Comparison of ENCODE assay signal across 13 cellular contexts in the genomic region with DNA sequence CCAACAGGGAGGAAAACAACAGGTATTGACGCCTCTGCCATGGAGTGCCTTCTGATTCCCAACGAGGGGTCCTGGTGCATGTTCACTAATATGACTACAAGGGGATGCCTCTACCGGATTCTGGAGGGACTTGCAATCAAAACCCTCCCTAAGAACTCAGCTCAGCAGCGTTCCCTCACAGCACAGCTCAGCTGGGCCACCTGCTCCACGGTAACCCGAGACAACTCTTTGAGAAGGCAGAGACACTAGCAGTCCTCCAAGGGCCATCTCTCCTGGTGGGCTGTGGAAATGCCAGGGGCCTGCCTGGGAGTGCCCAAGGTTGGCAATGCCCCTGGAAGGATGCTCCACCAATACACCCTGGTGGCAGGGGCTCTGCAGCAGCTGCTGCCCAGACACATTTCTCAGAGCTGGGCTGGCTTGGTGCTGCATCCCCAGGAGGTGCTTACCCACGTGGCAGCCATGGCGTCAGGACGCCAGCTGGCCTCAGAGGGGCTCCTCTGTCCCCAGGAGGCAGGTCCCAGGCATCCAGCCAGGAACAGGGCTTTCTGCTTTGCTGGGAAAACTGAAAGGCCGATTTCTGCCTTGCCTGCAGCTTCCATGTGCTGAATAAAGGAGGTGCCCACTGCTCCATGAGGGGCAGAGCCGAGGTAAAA. TPM values are rescaled to one million over a fixed set of nuclear protein-coding genes. Genes with fewer than 3 reads are reported as not detected.
DNase-seq lines count a peak whose midpoint lies in the region; ATAC-seq lines count a peak whose summit lies in the region.
"Had no signal": no experiment of that assay in that cellular context is flagged by ENCODE, and none has a peak within 500 bp of the region (broad histone marks: within the 10 kb centered on the region; RNA-seq: fewer than 3 reads in every experiment).

No MANE protein-coding gene starts in this region.

- H3K27me3 Mint-ChIP-seq in activated CD8-positive, alpha-beta memory T cell treated with anti-CD3 and anti-CD28 coated beads, Interleukin-2, amount 10 ng/mL, durations not matched to agents 7 days and 5 days = no peaks in the 10 kb centered on the region
- H3K27me3 Mint-ChIP-seq: activated B cell treated with CpG ODN at 0.5 μM for 24 hours, type B pancreatic cell had no signal

- H3K4me3 ChIP-seq in adipocyte (ENCODE audit: low read length) (no peak overlapping the region), iPS-20b (ENCODE audit: low read length) (no peak overlapping the region)
- H3K4me3 ChIP-seq: adrenal gland, mucosa of descending colon had no signal

- CTCF ChIA-PET in activated CD8-positive, alpha-beta memory T cell treated with anti-CD3 and anti-CD28 coated beads, Interleukin-2, amount 10 ng/mL, durations not matched to agents 7 days and 5 days (lab: Charles Lee) = interaction anchor here (0.9 kb wide), 1 partner anchor 17 kb away, joined by 3 read pairs; no protein-coding TSS in a partner anchor

- H3K4me3 Mint-ChIP-seq in activated CD8-positive, alpha-beta memory T cell treated with anti-CD3 and anti-CD28 coated beads, Interleukin-2, amount 10 ng/mL, durations not matched to agents 7 days and 5 days = no peak overlapping the region
- H3K4me3 Mint-ChIP-seq: activated B cell treated with CpG ODN at 0.5 μM for 24 hours, type B pancreatic cell had no signal

- no peaks in the 10 kb centered on the region for H3K9me3 ChIP-seq in adipocyte (ENCODE audit: control insufficient read depth, low read length)
- H3K9me3 ChIP-seq in iPS-20b (ENCODE audit: insufficient read depth, low read depth, low read length) = no peaks in the 10 kb centered on the region
- H3K9me3 ChIP-seq: adrenal gland, mucosa of descending colon had no signal

- H3K27ac ChIP-seq in iPS-20b (ENCODE audit: low read length) (peak overlapping the region; percentile 22), temporal lobe (ENCODE audit: low read depth, low read length) (peak overlapping the region; percentile 79)

- peak overlapping the region; percentile 6 for H3K9ac ChIP-seq in adipocyte (ENCODE audit: low read length)
- 0 out of 2 replicates have a peak overlapping the region, but pooled peaks have one; percentile 38 for H3K9ac ChIP-seq in iPS-20b (ENCODE audit: low read depth, low read length)

- H3K36me3 ChIP-seq in adipocyte (ENCODE audit: control insufficient read depth, insufficient read depth, low read length, severe bottlenecking) (no peaks in the 10 kb centered on the region), iPS-20b (ENCODE audit: insufficient read depth, low read depth, low read length) (no peaks in the 10 kb centered on the region)
- H3K36me3 ChIP-seq: adrenal gland had no signal

- no peaks in the 10 kb centered on the region for H3K27me3 ChIP-seq in adipocyte (replicated peaks; ENCODE audit: control insufficient read depth, insufficient read depth, low read length)
- no peaks in the 10 kb centered on the region for H3K27me3 ChIP-seq in iPS-20b (ENCODE audit: insufficient read depth, low read length)
- H3K27me3 ChIP-seq: adrenal gland had no signal

- ATAC-seq in activated CD8-positive, alpha-beta memory T cell treated with anti-CD3 and anti-CD28 coated beads, Interleukin-2, amount 10 ng/mL, durations not matched to agents 7 days and 5 days = no peak
- ATAC-seq in GM18909 (IDR thresholded peaks at IDR 0.05; ENCODE audit: poor library complexity, unreplicated experiment) (no peak), HG02588 (IDR thresholded peaks at IDR 0.05; ENCODE audit: unreplicated experiment) (no peak)

- H3K4me1 Mint-ChIP-seq in activated CD8-positive, alpha-beta memory T cell treated with anti-CD3 and anti-CD28 coated beads, Interleukin-2, amount 10 ng/mL, durations not matched to agents 7 days and 5 days = peaks cover 18% of the 10 kb centered on the region

- peaks cover 19% of the 10 kb centered on the region for H3K4me1 ChIP-seq in adipocyte (ENCODE audit: control insufficient read depth, insufficient read depth, low read length)
- H3K4me1 ChIP-seq in iPS-20b (ENCODE audit: insufficient read depth, low read length) = peaks cover 16% of the 10 kb centered on the region; the same call in 1 of the 2 replicates

- peak overlapping the region; percentile 34 for H3K27ac Mint-ChIP-seq in activated CD8-positive, alpha-beta memory T cell treated with anti-CD3 and anti-CD28 coated beads, Interleukin-2, amount 10 ng/mL, durations not matched to agents 7 days and 5 days
- H3K27ac Mint-ChIP-seq: activated B cell treated with CpG ODN at 0.5 μM for 24 hours, type B pancreatic cell had no signal

- DNase-seq in activated CD8-positive, alpha-beta memory T cell treated with anti-CD3 and anti-CD28 coated beads, Interleukin-2, amount 10 ng/mL, durations not matched to agents 7 days and 5 days = no peak
- DNase-seq in activated CD8-positive, alpha-beta memory T cell treated with anti-CD3 and anti-CD28 coated beads for 24 hours = no peak
- DNase-seq in adipocyte (ENCODE audit: low read depth) (peak; percentile 18), GM19238 (ENCODE audit: insufficient read length, low spot score) (no peak)
- DNase-seq: activated B cell treated with CpG ODN at 0.5 μM for 24 hours; stimulated activated CD4-positive, alpha-beta T cell treated with anti-CD3 and anti-CD28 coated beads, Interleukin-4, amount 100 ng/mL, for 4 hours had no signal

- H3K9me3 Mint-ChIP-seq in activated CD8-positive, alpha-beta memory T cell treated with anti-CD3 and anti-CD28 coated beads, Interleukin-2, amount 10 ng/mL, durations not matched to agents 7 days and 5 days (ENCODE audit: low read depth) = no peaks in the 10 kb centered on the region
- H3K9me3 Mint-ChIP-seq: activated B cell treated with CpG ODN at 0.5 μM for 24 hours, type B pancreatic cell had no signal

- H3K36me3 Mint-ChIP-seq in activated CD8-positive, alpha-beta memory T cell treated with anti-CD3 and anti-CD28 coated beads, Interleukin-2, amount 10 ng/mL, durations not matched to agents 7 days and 5 days = peaks cover 3% of the 10 kb centered on the region
- H3K36me3 Mint-ChIP-seq: type B pancreatic cell had no signal

RNA-seq across cellular contexts. Expression of a gene that starts 16.5 kb away (rescaled TPM):
- total RNA-seq in activated CD8-positive, alpha-beta memory T cell treated with anti-CD3 and anti-CD28 coated beads, Interleukin-2, amount 10 ng/mL, durations not matched to agents 7 days and 5 days = 10 to 100 TPM; 45.2 to 57.3 TPM
- 10.8 TPM for total RNA-seq in temporal lobe

RNA-seq across cellular contexts. Expression of a gene that starts 34.0 kb away (rescaled TPM):
- total RNA-seq in activated CD8-positive, alpha-beta memory T cell treated with anti-CD3 and anti-CD28 coated beads, Interleukin-2, amount 10 ng/mL, durations not matched to agents 7 days and 5 days = under 1 TPM in 1 of 2 experiments, not detected in 1; 0.14 TPM
- total RNA-seq in temporal lobe = 0.25 TPM
- total RNA-seq: mucosa of descending colon had no signal

RNA-seq across cellular contexts. Expression of a gene that starts 45.9 kb away (rescaled TPM):
- total RNA-seq in activated CD8-positive, alpha-beta memory T cell treated with anti-CD3 and anti-CD28 coated beads, Interleukin-2, amount 10 ng/mL, durations not matched to agents 7 days and 5 days = 100 to 1,000 TPM in 1 of 2 experiments, 10 to 100 TPM in 1; 96.5 to 103 TPM
- total RNA-seq in temporal lobe = 30.0 TPM

RNA-seq across cellular contexts. Expression of a gene that starts 47.7 kb away (rescaled TPM):
- 10 to 100 TPM; 52.5 to 72.5 TPM for total RNA-seq in activated CD8-positive, alpha-beta memory T cell treated with anti-CD3 and anti-CD28 coated beads, Interleukin-2, amount 10 ng/mL, durations not matched to agents 7 days and 5 days
- 39.1 TPM for total RNA-seq in temporal lobe
